Comparison of ENCODE assay signal across 9 cellular contexts in genomic region chr6:8995156-8995555, GRCh38.
"Had no signal": no experiment of that assay in that cellular context is flagged by ENCODE, and none has a peak within 500 bp of the region (broad histone marks: within the 10 kb centered on the region; RNA-seq: fewer than 3 reads in every experiment).

No MANE protein-coding gene starts in this region.

- ATAC-seq: HepG2 had no signal

- H3K4me2 ChIP-seq: KMS-11 had no signal

- H3K9me3 Mint-ChIP-seq: HFFc6 had no signal

- FAIRE-seq: HepG2 had no signal

- DNase-seq: GM23248, GOT3, H7, HCEC 1CT, HFFc6, KBM-7 had no signal

- H3K27ac ChIP-seq: GM23248, HL-60, KMS-11 had no signal

- H3K9ac ChIP-seq: GM23248, KMS-11 had no signal

- H3K4me3 Mint-ChIP-seq: HFFc6 had no signal

- H3K4me3 ChIP-seq: GM23248 had no signal

- H2AFZ ChIP-seq: GM23248 had no signal

- H3K27ac Mint-ChIP-seq: HFFc6 had no signal
